ENCODE assay signal across 13 cellular contexts in the genomic region with DNA sequence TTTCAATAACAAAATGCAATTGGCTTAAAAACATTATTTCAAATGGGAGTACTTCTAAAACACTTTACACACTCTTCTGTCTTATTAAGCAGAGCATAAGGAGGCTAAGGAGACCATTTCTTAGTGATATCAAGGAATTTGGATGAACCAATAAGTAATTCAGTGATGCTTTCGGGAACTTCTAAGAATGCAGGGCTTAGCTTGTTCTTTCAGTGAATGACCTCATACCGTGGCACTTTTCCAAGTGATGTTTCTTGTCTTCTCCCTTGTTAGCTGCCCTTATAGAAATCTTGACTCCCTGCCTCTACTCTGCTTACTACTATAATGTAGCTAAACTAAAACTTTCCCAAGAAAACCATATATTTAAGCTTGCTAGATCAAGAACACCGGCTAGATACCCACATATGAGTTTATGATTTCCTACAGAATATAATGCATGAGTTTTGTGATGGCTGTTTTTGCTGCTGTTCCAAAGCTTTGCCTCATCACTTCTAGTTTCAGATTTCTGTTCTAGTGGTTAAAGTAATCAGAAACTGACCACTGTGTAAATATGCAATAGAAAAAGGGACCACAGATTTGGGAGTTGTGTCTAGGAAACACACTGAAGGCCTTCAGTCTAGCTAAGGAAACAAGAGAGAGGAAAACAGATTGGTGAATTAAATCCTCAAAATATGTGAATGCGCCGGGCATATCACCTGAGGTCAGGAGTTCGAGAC. TPM values are rescaled to one million over a fixed set of nuclear protein-coding genes. Genes with fewer than 3 reads are reported as not detected.
DNase-seq lines count a peak whose midpoint lies in the region; ATAC-seq and TF ChIP-seq lines count a peak whose summit lies in the region.
"Had no signal": no experiment of that assay in that cellular context is flagged by ENCODE, and none has a peak within 500 bp of the region (broad histone marks: within the 10 kb centered on the region; RNA-seq: fewer than 3 reads in every experiment).

No MANE protein-coding gene starts in this region.

- H3K36me3 ChIP-seq in SJCRH30 = no peaks in the 10 kb centered on the region

- no peaks in the 10 kb centered on the region for H3K27me3 Mint-ChIP-seq in activated T-helper 1 cell treated with anti-CD3 and anti-CD28 coated beads, Interleukin-12 subunit alpha, Interleukin-12 subunit beta, Interleukin-2, Interleukin-4 antibody, amounts not matched to agents 30 ng/mL and 10 ng/mL and 1 ng/mL, durations not matched to agents 14 hours and 24 hours and 36 hours (ENCODE audit: insufficient read depth)
- H3K27me3 Mint-ChIP-seq: naive thymus-derived CD8-positive, alpha-beta T cell had no signal

- DNase-seq in HCEC 1CT (peak; percentile 68), SJCRH30 (peak; percentile 56 to 71), fibroblast of mammary gland (ENCODE audit: low read depth) (peak; percentile 92), renal cortical epithelial cell (ENCODE audit: low read depth) (peak; percentile 43), GM13977 (ENCODE audit: low spot score) (no peak)
- no peak for DNase-seq in activated T-helper 1 cell treated with anti-CD3 and anti-CD28 coated beads, Interleukin-12 subunit alpha, Interleukin-12 subunit beta, Interleukin-2, Interleukin-4 antibody, amounts not matched to agents 30 ng/mL and 10 ng/mL and 1 ng/mL, durations not matched to agents 14 hours and 24 hours and 36 hours (ENCODE audit: low spot score)
- no peak for DNase-seq in stimulated activated CD4-positive, alpha-beta T cell treated with anti-CD3 and anti-CD28 coated beads, Interleukin-4, amount 100 ng/mL, for 1 hour
- DNase-seq: aorta; KG1; naive thymus-derived CD8-positive, alpha-beta T cell; NCI-H2081 had no signal

- no peaks in the 10 kb centered on the region for H3K27me3 ChIP-seq in SJCRH30
- H3K27me3 ChIP-seq: tibial nerve had no signal

- H3K36me3 Mint-ChIP-seq in activated T-helper 1 cell treated with anti-CD3 and anti-CD28 coated beads, Interleukin-12 subunit alpha, Interleukin-12 subunit beta, Interleukin-2, Interleukin-4 antibody, amounts not matched to agents 30 ng/mL and 10 ng/mL and 1 ng/mL, durations not matched to agents 14 hours and 24 hours and 36 hours (ENCODE audit: low read depth) = peaks cover 6% of the 10 kb centered on the region

- intact Hi-C loops in activated T-helper 1 cell treated with anti-CD3 and anti-CD28 coated beads, Interleukin-12 subunit alpha, Interleukin-12 subunit beta, Interleukin-2, Interleukin-4 antibody, amounts not matched to agents 30 ng/mL and 10 ng/mL and 1 ng/mL, durations not matched to agents 14 hours and 24 hours and 36 hours (cut with micrococcal nuclease) = no loop called here

- peaks cover 10% of the 10 kb centered on the region for H3K4me1 ChIP-seq in SJCRH30
- H3K4me1 ChIP-seq: tibial nerve had no signal

- H3K9me3 Mint-ChIP-seq in activated T-helper 1 cell treated with anti-CD3 and anti-CD28 coated beads, Interleukin-12 subunit alpha, Interleukin-12 subunit beta, Interleukin-2, Interleukin-4 antibody, amounts not matched to agents 30 ng/mL and 10 ng/mL and 1 ng/mL, durations not matched to agents 14 hours and 24 hours and 36 hours = no peaks in the 10 kb centered on the region

- no peak overlapping the region for H3K27ac Mint-ChIP-seq in activated T-helper 1 cell treated with anti-CD3 and anti-CD28 coated beads, Interleukin-12 subunit alpha, Interleukin-12 subunit beta, Interleukin-2, Interleukin-4 antibody, amounts not matched to agents 30 ng/mL and 10 ng/mL and 1 ng/mL, durations not matched to agents 14 hours and 24 hours and 36 hours

- no peak overlapping the region for H3K4me3 ChIP-seq in SJCRH30
- H3K4me3 ChIP-seq in fibroblast of mammary gland (ENCODE audit: control insufficient read depth, low read depth, low read length) = no peak overlapping the region
- H3K4me3 ChIP-seq: tibial nerve had no signal

- no peak overlapping the region for H3K4me3 Mint-ChIP-seq in activated T-helper 1 cell treated with anti-CD3 and anti-CD28 coated beads, Interleukin-12 subunit alpha, Interleukin-12 subunit beta, Interleukin-2, Interleukin-4 antibody, amounts not matched to agents 30 ng/mL and 10 ng/mL and 1 ng/mL, durations not matched to agents 14 hours and 24 hours and 36 hours
- H3K4me3 Mint-ChIP-seq: naive thymus-derived CD8-positive, alpha-beta T cell had no signal

- no peaks in the 10 kb centered on the region for H3K4me1 Mint-ChIP-seq in activated T-helper 1 cell treated with anti-CD3 and anti-CD28 coated beads, Interleukin-12 subunit alpha, Interleukin-12 subunit beta, Interleukin-2, Interleukin-4 antibody, amounts not matched to agents 30 ng/mL and 10 ng/mL and 1 ng/mL, durations not matched to agents 14 hours and 24 hours and 36 hours (ENCODE audit: low read depth)

- no peak for TF ChIP-seq CTCF in fibroblast of mammary gland (conservative IDR thresholded peaks at IDR 0.05; ENCODE audit: control insufficient read depth, insufficient read depth, low read depth, low read length)
- TF ChIP-seq CTCF in GM13977 (IDR thresholded peaks at IDR 0.05; ENCODE audit: extremely low read depth, insufficient read depth, missing control alignments) = no peak

- no peak for ATAC-seq in GM18498 (IDR thresholded peaks at IDR 0.05; ENCODE audit: unreplicated experiment)
- ATAC-seq: naive thymus-derived CD8-positive, alpha-beta T cell had no signal

- H3K9me3 ChIP-seq in SJCRH30 (replicated peaks) = no peaks in the 10 kb centered on the region

- in situ Hi-C loops in GM13977 (cut with MboI; ENCODE audit: low pct_unique_long_range_greater_than_20kb, low sequenced_read_pairs, unreplicated experiment) = no loop called here

- H3K27ac ChIP-seq in SJCRH30 = no peak overlapping the region
- H3K27ac ChIP-seq: tibial nerve had no signal

RNA-seq across cellular contexts. Expression of a gene that starts 37.5 kb away (rescaled TPM):
- total RNA-seq in SJCRH30 (2014; rRNA removed; shearing (Covaris generic)) = 4.7 and 6.6 TPM in 2 replicates
- total RNA-seq in renal cortical epithelial cell = 15.3 and 24.2 TPM in 2 replicates
- total RNA-seq in activated T-helper 1 cell treated with anti-CD3 and anti-CD28 coated beads, Interleukin-12 subunit alpha, Interleukin-12 subunit beta, Interleukin-2, Interleukin-4 antibody, amounts not matched to agents 30 ng/mL and 10 ng/mL and 1 ng/mL, durations not matched to agents 14 hours and 24 hours and 36 hours = 0.34 and 0.62 TPM in 2 replicates

RNA-seq across cellular contexts. Expression of a gene that starts 50.9 kb away (rescaled TPM):
- total RNA-seq in SJCRH30 (2014; rRNA removed; shearing (Covaris generic)) = 2.0 and 3.5 TPM in 2 replicates
- 4.7 and 7.5 TPM in 2 replicates for total RNA-seq in renal cortical epithelial cell
- total RNA-seq in activated T-helper 1 cell treated with anti-CD3 and anti-CD28 coated beads, Interleukin-12 subunit alpha, Interleukin-12 subunit beta, Interleukin-2, Interleukin-4 antibody, amounts not matched to agents 30 ng/mL and 10 ng/mL and 1 ng/mL, durations not matched to agents 14 hours and 24 hours and 36 hours = 11.7 and 14.2 TPM in 2 replicates

RNA-seq across cellular contexts. Expression of a gene that starts 51.0 kb away (rescaled TPM):
- 1,468 and 1,571 TPM in 2 replicates for total RNA-seq in SJCRH30 (2014; rRNA removed; shearing (Covaris generic))
- 305 and 645 TPM in 2 replicates for total RNA-seq in renal cortical epithelial cell
- 679 and 691 TPM in 2 replicates for total RNA-seq in activated T-helper 1 cell treated with anti-CD3 and anti-CD28 coated beads, Interleukin-12 subunit alpha, Interleukin-12 subunit beta, Interleukin-2, Interleukin-4 antibody, amounts not matched to agents 30 ng/mL and 10 ng/mL and 1 ng/mL, durations not matched to agents 14 hours and 24 hours and 36 hours

Comparison
In these comparisons a context has a peak if more than half of its experiments do, and no peak if none do; other contexts are left out.
1. DNase-seq: peak in HCEC 1CT (single experiment), SJCRH30 (2 of 2), fibroblast of mammary gland (single experiment) and renal cortical epithelial cell (single experiment); none in activated T-helper 1 cell treated with anti-CD3 and anti-CD28 coated beads, Interleukin-12 subunit alpha, Interleukin-12 subunit beta, Interleukin-2, Interleukin-4 antibody, amounts not matched to agents 30 ng/mL and 10 ng/mL and 1 ng/mL, durations not matched to agents 14 hours and 24 hours and 36 hours (single experiment), GM13977 (single experiment) and stimulated activated CD4-positive, alpha-beta T cell treated with anti-CD3 and anti-CD28 coated beads, Interleukin-4, amount 100 ng/mL, for 1 hour (single experiment).